Comparison of ENCODE assay signal across 10 cellular contexts in the genomic region with DNA sequence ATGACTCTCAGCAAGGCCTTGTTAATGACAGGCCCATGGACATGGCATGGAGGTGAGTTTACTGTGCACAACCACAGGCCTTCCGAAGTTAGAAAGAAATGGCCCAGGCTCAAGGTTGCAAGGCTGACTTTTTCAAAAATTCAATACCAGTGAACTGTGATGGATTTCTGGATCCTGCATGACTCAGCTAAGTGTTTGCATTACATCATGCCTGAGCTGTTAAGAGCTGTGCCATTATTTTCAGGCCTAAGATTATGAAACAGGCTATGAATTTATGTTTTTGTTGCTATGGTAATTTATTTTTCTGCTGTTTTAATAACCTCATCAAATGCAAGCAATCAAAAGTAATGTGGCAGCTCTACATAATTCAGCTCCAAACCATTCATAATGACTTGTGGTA.
DNase-seq lines count a peak whose midpoint lies in the region; ATAC-seq and TF ChIP-seq lines count a peak whose summit lies in the region.
"Had no signal": no experiment of that assay in that cellular context is flagged by ENCODE, and none has a peak within 500 bp of the region (broad histone marks: within the 10 kb centered on the region; RNA-seq: fewer than 3 reads in every experiment).

No MANE protein-coding gene starts in this region.

- no peaks in the 10 kb centered on the region for H3K27me3 Mint-ChIP-seq in chondrocyte (ENCODE audit: low read depth)
- peaks cover 23% of the 10 kb centered on the region for H3K27me3 Mint-ChIP-seq in mesothelial cell of epicardium (ENCODE audit: low read depth)

- DNase-seq in AG09319 (ENCODE audit: extremely low read depth, low read depth): peak; percentile 16
- peak; percentile 54 for DNase-seq in MG63
- DNase-seq in chondrocyte (ENCODE audit: low spot score): no peak
- DNase-seq in mesothelial cell of epicardium (ENCODE audit: low spot score in 2 of 2, unreplicated experiment in 2 of 2): no peak
- no peak for DNase-seq in AML-193 (lab: John Stamatoyannopoulos, UW)
- DNase-seq in effector CD8-positive, alpha-beta T cell (lab: John Stamatoyannopoulos, UW): no peak
- DNase-seq: activated T-cell treated with anti-CD3 and anti-CD28 coated beads for 4 hours, RPMI8226 had no signal

- no peak overlapping the region for H3K4me3 Mint-ChIP-seq in chondrocyte (ENCODE audit: unreplicated experiment)
- H3K4me3 Mint-ChIP-seq in mesothelial cell of epicardium: no peak overlapping the region

- H3K36me3 Mint-ChIP-seq in chondrocyte (ENCODE audit: low read depth) (no peaks in the 10 kb centered on the region), mesothelial cell of epicardium (no peaks in the 10 kb centered on the region)

- H3K9me3 ChIP-seq in MG63: no peaks in the 10 kb centered on the region

- no peak for TF ChIP-seq CTCF in AG09319 (IDR thresholded peaks at IDR 0.05; ENCODE audit: low read depth, low read length)
- no peak for TF ChIP-seq CTCF in chondrocyte (IDR thresholded peaks at IDR 0.05)
- TF ChIP-seq CTCF in mesothelial cell of epicardium (IDR thresholded peaks at IDR 0.05; ENCODE audit: unreplicated experiment): no peak

- H3K36me3 ChIP-seq in MG63: no peaks in the 10 kb centered on the region

- no peaks in the 10 kb centered on the region for H3K27me3 ChIP-seq in MG63

- H3K4me3 ChIP-seq in MG63: no peak overlapping the region

- H3K27ac Mint-ChIP-seq in chondrocyte (ENCODE audit: unreplicated experiment) (peak overlapping the region; percentile 95), mesothelial cell of epicardium (peak overlapping the region; percentile 63)

- H3K9me3 Mint-ChIP-seq in chondrocyte (ENCODE audit: low read depth) (peaks cover 5% of the 10 kb centered on the region), mesothelial cell of epicardium (no peaks in the 10 kb centered on the region)

- H3K4me1 Mint-ChIP-seq in chondrocyte (ENCODE audit: low read depth) (peaks cover 36% of the 10 kb centered on the region), mesothelial cell of epicardium (peaks cover 11% of the 10 kb centered on the region)

- no peak for ATAC-seq in HG02588 (IDR thresholded peaks at IDR 0.05; ENCODE audit: unreplicated experiment)
- no peak for ATAC-seq in HG03025 (IDR thresholded peaks at IDR 0.05; ENCODE audit: low FRiP score, unreplicated experiment)

Comparison
In these comparisons a context has a peak if more than half of its experiments do, and no peak if none do; other contexts are left out.
1. DNase-seq: peak in AG09319 (single experiment) and MG63 (single experiment); none in chondrocyte (single experiment), mesothelial cell of epicardium (0 of 2), AML-193 (0 of 2) and effector CD8-positive, alpha-beta T cell (single experiment).